ENCODE assay signal across 22 cellular contexts in genomic region chr3:177783338-177783737, GRCh38.
"Had no signal": no experiment of that assay in that cellular context is flagged by ENCODE, and none has a peak within 500 bp of the region (broad histone marks: within the 10 kb centered on the region; RNA-seq: fewer than 3 reads in every experiment).

No MANE protein-coding gene starts in this region.

- H3K4me3 ChIP-seq: ascending aorta, dorsolateral prefrontal cortex, lower lobe of right lung, neural progenitor cell, tibial nerve had no signal

- H3K4me2 ChIP-seq: neural progenitor cell had no signal

- H3K27ac ChIP-seq: ascending aorta, brain microvascular endothelial cell, lower lobe of right lung, neural progenitor cell, WERI-Rb-1 had no signal

- DNase-seq: activated CD4-positive, alpha-beta T cell treated with anti-CD3 and anti-CD28 coated beads, Interleukin-2, amount 10 ng/mL, durations not matched to agents 7 days and 5 days; activated CD4-positive, CD25-positive, alpha-beta regulatory T cell treated with anti-CD3 and anti-CD28 coated beads, Interleukin-2, amount 50 U/mL, for 72 hours; activated CD8-positive, alpha-beta T cell treated with anti-CD3 and anti-CD28 coated beads for 36 hours; activated gamma-delta T cell treated with Interleukin-2 at 50 U/mL for 16 hours; brain microvascular endothelial cell; central memory CD4-positive, alpha-beta T cell; dorsolateral prefrontal cortex; effector memory CD8-positive, alpha-beta T cell; head of caudate nucleus; left colon; lower lobe of right lung; mesendoderm; naive thymus-derived CD4-positive, alpha-beta T cell; stimulated activated CD4-positive, alpha-beta T cell treated with anti-CD3 and anti-CD28 coated beads, Interleukin-12 subunit alpha, Interleukin-12 subunit beta, amount 100 ng/mL, for 4 hours; stimulated activated naive CD8-positive, alpha-beta T cell treated with anti-CD3 and anti-CD28 coated beads, Interleukin-15, amount 100 ng/mL, for 72 hours; T-cell; WERI-Rb-1 had no signal

- H3K27me3 ChIP-seq: ascending aorta, brain microvascular endothelial cell, dorsolateral prefrontal cortex, neural progenitor cell, tibial nerve had no signal

- H2AFZ ChIP-seq: neural progenitor cell had no signal

- H3K9me3 ChIP-seq: ascending aorta, lower lobe of right lung, tibial nerve had no signal

- H3K36me3 ChIP-seq: ascending aorta, brain microvascular endothelial cell, lower lobe of right lung, neural progenitor cell, tibial nerve, WERI-Rb-1 had no signal

- ATAC-seq: activated CD8-positive, alpha-beta T cell treated with anti-CD3 and anti-CD28 coated beads for 36 hours; activated naive CD4-positive, alpha-beta T cell treated with anti-CD3 and anti-CD28 coated beads, Interleukin-2, amount 50 U/mL, for 72 hours; effector memory CD8-positive, alpha-beta T cell; esophagus mucosa; left colon; lower lobe of right lung; naive thymus-derived CD4-positive, alpha-beta T cell; stimulated activated naive CD8-positive, alpha-beta T cell treated with anti-CD3 and anti-CD28 coated beads, Interleukin-15, amount 100 ng/mL, for 72 hours; T-cell had no signal
